ENCODE assay signal across 1 cellular context in genomic region chr16:23676924-23677480, GRCh38.
TF ChIP-seq lines count a peak whose summit lies in the region.

No MANE protein-coding gene starts in this region.

TF ChIP-seq in IMR-90, 13 proteins besides CTCF, POLR2A, EP300 and RAD21 (continued from another document):
- no peak for TF ChIP-seq MAZ (IDR thresholded peaks at IDR 0.05; ENCODE audit: borderline replicate concordance, low read depth, low read length)
- TF ChIP-seq USF2 (IDR thresholded peaks at IDR 0.05; ENCODE audit: low read depth, low read length): no peak
- no peak for TF ChIP-seq SMC3 (IDR thresholded peaks at IDR 0.05; ENCODE audit: low read depth, low read length)
- TF ChIP-seq CEBPB (IDR thresholded peaks at IDR 0.05; ENCODE audit: low read depth, low read length): no peak
- TF ChIP-seq BHLHE40 (IDR thresholded peaks at IDR 0.05; ENCODE audit: low read depth, low read length): no peak
- TF ChIP-seq MXI1 (IDR thresholded peaks at IDR 0.05; ENCODE audit: borderline replicate concordance, low read depth, low read length): no peak
- no peak for TF ChIP-seq CHD1 (IDR thresholded peaks at IDR 0.05; ENCODE audit: low read depth, low read length)
- no peak for TF ChIP-seq ELK1 (IDR thresholded peaks at IDR 0.05; ENCODE audit: borderline replicate concordance, low read depth, low read length)
- TF ChIP-seq FOS (IDR thresholded peaks at IDR 0.05; ENCODE audit: low read depth, low read length): no peak
- TF ChIP-seq MAFK (IDR thresholded peaks at IDR 0.05; ENCODE audit: low read depth, low read length): no peak
- TF ChIP-seq RFX5 (IDR thresholded peaks at IDR 0.05; ENCODE audit: low read depth, low read length): no peak
TF ChIP-seq in IMR-90: peak in this region for 0.
